ENCODE assay signal across 8 cellular contexts in the genomic region with DNA sequence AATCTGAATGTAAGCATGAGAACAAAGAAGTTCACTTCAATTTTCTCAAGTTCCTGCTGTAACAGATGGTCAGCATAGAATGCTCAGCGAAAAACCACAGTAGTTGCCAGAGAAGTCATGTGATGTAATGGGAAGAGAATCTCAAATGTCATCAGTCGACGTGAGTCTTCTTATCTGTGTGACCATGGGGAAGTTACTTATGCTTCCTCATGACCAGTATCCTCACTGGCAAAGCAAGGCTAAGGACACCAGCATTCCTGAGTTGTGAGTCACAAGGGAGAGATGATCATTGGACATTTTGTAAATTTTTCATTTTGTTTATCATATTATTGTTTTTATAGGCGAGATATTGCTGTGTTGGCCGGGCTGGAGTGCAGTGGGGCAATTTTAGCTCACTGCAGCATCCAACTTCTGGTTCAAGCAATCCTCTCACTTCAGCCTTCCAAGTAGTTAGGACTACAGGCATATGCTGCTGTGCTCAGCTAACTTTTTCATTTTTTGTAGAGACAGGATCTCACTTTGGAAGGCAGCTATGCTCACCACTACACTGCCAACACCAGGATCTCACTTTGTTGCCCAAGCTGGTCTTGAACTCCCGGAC. TPM values are rescaled to one million over a fixed set of nuclear protein-coding genes. Genes with fewer than 3 reads are reported as not detected.
DNase-seq lines count a peak whose midpoint lies in the region; ATAC-seq, FAIRE-seq and TF ChIP-seq lines count a peak whose summit lies in the region.

No MANE protein-coding gene starts in this region.

- no peaks in the 10 kb centered on the region for H3K9me3 Mint-ChIP-seq in activated CD4-positive, alpha-beta T cell treated with anti-CD3 and anti-CD28 coated beads, Interleukin-2, amount 10 ng/mL, durations not matched to agents 7 days and 5 days

- DNase-seq in Daoy (ENCODE audit: low read depth), result peak; percentile 89
- peak; percentile 97 for DNase-seq in RCC 7860 (ENCODE audit: low spot score)
- DNase-seq in esophagus squamous epithelium (lab: John Stamatoyannopoulos, UW), result no peak
- DNase-seq in non-pigmented ciliary epithelial cell (ENCODE audit: low read depth), result peak; percentile 99
- no peak for DNase-seq in NCI-H2081 (lab: John Stamatoyannopoulos, UW)
- no peak for DNase-seq in retina
- no peak for DNase-seq in activated CD4-positive, alpha-beta T cell treated with anti-CD3 and anti-CD28 coated beads, Interleukin-2, amount 10 ng/mL, durations not matched to agents 7 days and 5 days

- H3K27me3 ChIP-seq in esophagus squamous epithelium, result no peaks in the 10 kb centered on the region

- no peak for TF ChIP-seq POLR2A in esophagus squamous epithelium (IDR thresholded peaks at IDR 0.05)

- no peak overlapping the region for H3K4me3 Mint-ChIP-seq in activated CD4-positive, alpha-beta T cell treated with anti-CD3 and anti-CD28 coated beads, Interleukin-2, amount 10 ng/mL, durations not matched to agents 7 days and 5 days

- H3K36me3 ChIP-seq in esophagus squamous epithelium, result no peaks in the 10 kb centered on the region

- peak; percentile 47 for ATAC-seq in HG02938 (IDR thresholded peaks at IDR 0.05; ENCODE audit: unreplicated experiment)

- H3K4me1 ChIP-seq in esophagus squamous epithelium, result peaks cover 0 to 19% (median 8%) of the 10 kb centered on the region in 3 donors

- CTCF ChIA-PET in activated CD4-positive, alpha-beta T cell treated with anti-CD3 and anti-CD28 coated beads, Interleukin-2, amount 10 ng/mL, durations not matched to agents 7 days and 5 days (lab: Charles Lee), result interaction anchor here (1.2 to 1.9 kb wide), 3 partner anchors 34 to 345 kb away, joined by 3 to 4 read pairs (median 4); no protein-coding TSS in a partner anchor

- FAIRE-seq in RCC 7860 (lab: Jason Lieb, UNC), result peak; percentile 87

- no peaks in the 10 kb centered on the region for H3K9me3 ChIP-seq in esophagus squamous epithelium

- intact Hi-C loops in esophagus squamous epithelium (cut with DNase I), result no loop called here

- TF ChIP-seq CTCF in esophagus squamous epithelium (IDR thresholded peaks at IDR 0.05), result no peak

- H3K27ac Mint-ChIP-seq in activated CD4-positive, alpha-beta T cell treated with anti-CD3 and anti-CD28 coated beads, Interleukin-2, amount 10 ng/mL, durations not matched to agents 7 days and 5 days, result no peak overlapping the region

- H3K27ac ChIP-seq in esophagus squamous epithelium, result peak overlapping the region in 3 of 4 donors; percentile 31 to 58 (median 35)

- H3K4me1 Mint-ChIP-seq in activated CD4-positive, alpha-beta T cell treated with anti-CD3 and anti-CD28 coated beads, Interleukin-2, amount 10 ng/mL, durations not matched to agents 7 days and 5 days, result peaks cover 4% of the 10 kb centered on the region

- 51 to 61% methylated on average over 6 of the region's 6 CpGs for WGBS in esophagus squamous epithelium, 2 donors

- POLR2A ChIA-PET in activated CD4-positive, alpha-beta T cell treated with anti-CD3 and anti-CD28 coated beads, Interleukin-2, amount 10 ng/mL, durations not matched to agents 7 days and 5 days (lab: Charles Lee), result no interaction called here

- H3K27me3 Mint-ChIP-seq in activated CD4-positive, alpha-beta T cell treated with anti-CD3 and anti-CD28 coated beads, Interleukin-2, amount 10 ng/mL, durations not matched to agents 7 days and 5 days, result no peaks in the 10 kb centered on the region

- H3K36me3 Mint-ChIP-seq in activated CD4-positive, alpha-beta T cell treated with anti-CD3 and anti-CD28 coated beads, Interleukin-2, amount 10 ng/mL, durations not matched to agents 7 days and 5 days (ENCODE audit: low read depth), result no peaks in the 10 kb centered on the region

- no peak overlapping the region for H3K4me3 ChIP-seq in esophagus squamous epithelium

RNA-seq across cellular contexts. Expression of a gene that starts 21.9 kb away (rescaled TPM):
- total RNA-seq in Daoy (2014; rRNA removed; shearing (Covaris generic)), result 40.9 and 41.1 TPM in 2 replicates
- total RNA-seq in esophagus squamous epithelium, result 100 to 1,000 TPM in 3 of 4 donors, 10 to 100 TPM in 1; 93.8 to 170 (median 154) TPM
- total RNA-seq in activated CD4-positive, alpha-beta T cell treated with anti-CD3 and anti-CD28 coated beads, Interleukin-2, amount 10 ng/mL, durations not matched to agents 7 days and 5 days, result 10 to 100 TPM; 12.1 to 12.8 TPM

Comparison
In these comparisons a context has a peak if more than half of its experiments do, and no peak if none do; other contexts are left out.
1. DNase-seq: peak in Daoy (single experiment), RCC 7860 (single experiment) and non-pigmented ciliary epithelial cell (single experiment); none in esophagus squamous epithelium (single experiment), NCI-H2081 (0 of 2), retina (single experiment) and activated CD4-positive, alpha-beta T cell treated with anti-CD3 and anti-CD28 coated beads, Interleukin-2, amount 10 ng/mL, durations not matched to agents 7 days and 5 days (single experiment).